19 cellular contexts compared by ENCODE assay signal in the genomic region with DNA sequence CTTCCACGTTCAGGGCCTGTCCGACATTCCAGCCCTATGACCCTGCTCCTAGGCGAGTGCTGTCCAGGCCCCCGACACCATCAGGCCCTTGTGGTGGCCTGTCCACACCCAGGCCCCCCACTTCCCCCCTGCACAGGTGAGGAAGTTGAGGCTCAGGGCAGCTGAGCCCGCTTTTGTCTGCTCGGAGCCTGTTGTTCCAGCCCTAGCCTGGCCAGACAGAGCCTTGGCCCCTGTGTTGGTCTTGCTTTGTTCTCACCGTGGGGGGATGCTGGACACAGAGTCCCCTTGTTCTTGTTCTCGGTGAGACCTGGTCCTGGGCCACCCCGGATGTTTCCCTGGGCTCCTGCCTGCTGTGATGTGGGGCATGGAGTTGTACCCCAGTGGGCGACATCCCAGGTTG. TPM values are rescaled to one million over a fixed set of nuclear protein-coding genes. Genes with fewer than 3 reads are reported as not detected.
A peak's percentile ranks its signal among the peaks of the same experiment; 100 is the strongest.
DNase-seq lines count a peak whose midpoint lies in the region; ATAC-seq and TF ChIP-seq lines count a peak whose summit lies in the region.
"Had no signal": no experiment of that assay in that cellular context is flagged by ENCODE, and none has a peak within 500 bp of the region (broad histone marks: within the 10 kb centered on the region; RNA-seq: fewer than 3 reads in every experiment).

No MANE protein-coding gene starts in this region.

- H3K27me3 Mint-ChIP-seq in CD8-positive, alpha-beta T cell (ENCODE audit: low read depth): no peaks in the 10 kb centered on the region
- H3K27me3 Mint-ChIP-seq in central memory CD8-positive, alpha-beta T cell: no peaks in the 10 kb centered on the region

- peaks cover 42% of the 10 kb centered on the region for H3K4me1 Mint-ChIP-seq in CD8-positive, alpha-beta T cell (ENCODE audit: low read depth)
- peaks cover 41% of the 10 kb centered on the region for H3K4me1 Mint-ChIP-seq in central memory CD8-positive, alpha-beta T cell

- intact Hi-C loops in CD8-positive, alpha-beta T cell (cut with DNase I, micrococcal nuclease): loop anchor here in 1 of 2 experiments (2.0 kb wide), 1 partner anchor 17 kb away; no protein-coding TSS in a partner anchor
- intact Hi-C loops in ovary (cut with DNase I): no loop called here

- no peak overlapping the region for H3K4me3 Mint-ChIP-seq in CD8-positive, alpha-beta T cell
- no peak overlapping the region for H3K4me3 Mint-ChIP-seq in central memory CD8-positive, alpha-beta T cell

- no peak for TF ChIP-seq CTCF in C4-2B (conservative IDR thresholded peaks at IDR 0.05)
- no peak for TF ChIP-seq CTCF in CD8-positive, alpha-beta T cell (IDR thresholded peaks at IDR 0.05)
- TF ChIP-seq CTCF in ovary (IDR thresholded peaks at IDR 0.05): no peak

- ATAC-seq in CD8-positive, alpha-beta T cell: no peak
- ATAC-seq in central memory CD8-positive, alpha-beta T cell (replicated peaks; ENCODE audit: extremely low read depth, poor library complexity, severe bottlenecking): no peak

- WGBS in ovary, 3 donors: 88 to 95% (median 92%) methylated on average over 10 of the region's 10 CpGs

- no peaks in the 10 kb centered on the region for H3K9me3 ChIP-seq in CD8-positive, alpha-beta T cell (ENCODE audit: low read length)
- H3K9me3 ChIP-seq in ovary: no peaks in the 10 kb centered on the region
- H3K9me3 ChIP-seq: adrenal gland, spleen, uterus had no signal

- no peak for DNase-seq in CD8-positive, alpha-beta T cell
- DNase-seq in central memory CD8-positive, alpha-beta T cell (ENCODE audit: low spot score in 2 of 2): no peak
- DNase-seq in ovary (no peak), COLO668 (lab: John Stamatoyannopoulos, UW; ENCODE audit: unreplicated experiment) (no peak), NCI-H748 treated with DMSO at 0.1 percent for 48 hours (lab: John Stamatoyannopoulos, UW) (no peak)
- DNase-seq in stimulated activated CD4-positive, alpha-beta T cell treated with anti-CD3 and anti-CD28 coated beads, Interleukin-1b, Interleukin-23, amount 100 ng/mL, for 48 hours: no peak
- DNase-seq: activated CD4-positive, alpha-beta T cell treated with anti-CD3 and anti-CD28 coated beads for 1 hour; adrenal gland; KG1; NCI-H1694 treated with DMSO at 0.1 percent for 48 hours; NCI-H69; retina; spleen; stimulated activated CD4-positive, alpha-beta T cell treated with anti-CD3 and anti-CD28 coated beads, Interleukin-4, amount 100 ng/mL, for 4 hours; uterus had no signal

- no peaks in the 10 kb centered on the region for H3K9me3 Mint-ChIP-seq in CD8-positive, alpha-beta T cell
- no peaks in the 10 kb centered on the region for H3K9me3 Mint-ChIP-seq in central memory CD8-positive, alpha-beta T cell

- no peak for TF ChIP-seq EP300 in ovary (IDR thresholded peaks at IDR 0.05)

- H3K4me3 ChIP-seq in CD8-positive, alpha-beta T cell (ENCODE audit: low read depth, low read length): no peak overlapping the region
- H3K4me3 ChIP-seq in ovary: no peak overlapping the region
- H3K4me3 ChIP-seq: adrenal gland, coronary artery, spleen, uterus had no signal

- no peaks in the 10 kb centered on the region for H3K36me3 ChIP-seq in CD8-positive, alpha-beta T cell (ENCODE audit: insufficient read depth, low read length)
- H3K36me3 ChIP-seq in ovary: no peaks in the 10 kb centered on the region
- H3K36me3 ChIP-seq: uterus had no signal

- TF ChIP-seq POLR2A in ovary (IDR thresholded peaks at IDR 0.05): no peak

- no peaks in the 10 kb centered on the region for H3K27me3 ChIP-seq in CD8-positive, alpha-beta T cell (ENCODE audit: insufficient read depth, low read length)
- no peaks in the 10 kb centered on the region for H3K27me3 ChIP-seq in ovary
- H3K27me3 ChIP-seq: adrenal gland, spleen, uterus had no signal

- H3K27ac ChIP-seq in C4-2B (peak overlapping the region; percentile 99), ovary (peak overlapping the region; percentile 10 to 19)
- H3K27ac ChIP-seq in CD8-positive, alpha-beta T cell (ENCODE audit: low read depth, low read length): no peak overlapping the region
- H3K27ac ChIP-seq: adrenal gland, coronary artery had no signal

- H3K36me3 Mint-ChIP-seq in CD8-positive, alpha-beta T cell: peaks cover 47% of the 10 kb centered on the region
- peaks cover 20% of the 10 kb centered on the region for H3K36me3 Mint-ChIP-seq in central memory CD8-positive, alpha-beta T cell (ENCODE audit: insufficient read depth)

- peak overlapping the region; percentile 96 for H3K27ac Mint-ChIP-seq in CD8-positive, alpha-beta T cell
- peak overlapping the region; percentile 86 for H3K27ac Mint-ChIP-seq in central memory CD8-positive, alpha-beta T cell (ENCODE audit: low read depth)

- H3K4me1 ChIP-seq in CD8-positive, alpha-beta T cell (ENCODE audit: insufficient read depth, low read length): peaks cover 22% of the 10 kb centered on the region
- H3K4me1 ChIP-seq in ovary (ENCODE audit: insufficient read depth): peaks cover 5% of the 10 kb centered on the region
- H3K4me1 ChIP-seq: uterus had no signal

- CTCF ChIA-PET in CD8-positive, alpha-beta T cell (lab: Charles Lee): interaction anchor here (1.6 to 2.5 kb wide), 2 partner anchors 29 to 110 kb away, joined by 6 to 8 read pairs; no protein-coding TSS in a partner anchor

- POLR2A ChIA-PET in CD8-positive, alpha-beta T cell (lab: Charles Lee): interaction anchor here (1.6 kb wide), 1 partner anchor 9 kb away, joined by 5 read pairs; no protein-coding TSS in a partner anchor

RNA-seq across cellular contexts. Expression of a gene that starts 52.1 kb away (rescaled TPM):
- total RNA-seq in CD8-positive, alpha-beta T cell: not detected
- total RNA-seq in ovary: not detected
- under 1 TPM in 1 of 2 donors, not detected in 1; 0.02 TPM for polyA plus RNA-seq in ovary
- total RNA-seq: Daoy, omental fat pad had no signal
